ENCODE assay signal across 23 cellular contexts in the genomic region with DNA sequence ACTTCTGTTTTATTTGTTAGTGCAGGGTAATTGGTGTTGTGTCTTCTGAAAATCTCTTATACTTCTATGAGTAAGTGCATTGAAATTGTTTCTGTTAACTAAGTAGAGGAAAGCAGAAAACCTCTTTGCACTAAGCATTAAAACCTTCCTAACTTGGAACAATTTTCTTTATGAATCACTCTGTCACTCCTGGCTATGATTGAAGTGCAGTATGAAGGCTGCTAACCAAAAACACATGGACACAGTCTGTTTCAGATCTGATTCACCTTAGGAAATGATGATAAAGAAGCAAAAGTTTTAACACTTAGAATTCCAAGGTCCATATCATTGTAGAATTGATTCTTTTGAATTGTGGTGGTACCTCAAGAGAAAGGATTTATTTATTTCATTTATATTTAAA. TPM values are rescaled to one million over a fixed set of nuclear protein-coding genes. Genes with fewer than 3 reads are reported as not detected.
DNase-seq lines count a peak whose midpoint lies in the region; ATAC-seq and TF ChIP-seq lines count a peak whose summit lies in the region.
"Had no signal": no experiment of that assay in that cellular context is flagged by ENCODE, and none has a peak within 500 bp of the region (broad histone marks: within the 10 kb centered on the region; RNA-seq: fewer than 3 reads in every experiment).

No MANE protein-coding gene starts in this region.

- H3K27me3 Mint-ChIP-seq in HFFc6 (ENCODE audit: insufficient read depth), result peaks cover 8% of the 10 kb centered on the region
- H3K27me3 Mint-ChIP-seq in T-cell, result peaks cover 11 to 31% of the 10 kb centered on the region in 2 donors
- H3K27me3 Mint-ChIP-seq in natural killer cell treated with Interleukin-12 subunit alpha and Interleukin-12 subunit beta and Interleukin-15 and Interleukin-18, amount 100 ng/mL, for 72 hours, result peaks cover 4 to 7% of the 10 kb centered on the region in 2 donors

- H3K9me3 ChIP-seq in AG04450 (ENCODE audit: control insufficient read depth, insufficient read depth, low read length), result no peaks in the 10 kb centered on the region
- H3K9me3 ChIP-seq: lower lobe of right lung, prostate gland, upper lobe of left lung had no signal

- no peak overlapping the region for H3K4me3 ChIP-seq in AG04450 (ENCODE audit: low read depth, low read length)
- H3K4me3 ChIP-seq: lower lobe of right lung, prostate gland, SK-N-MC, upper lobe of left lung had no signal

- H3K27ac ChIP-seq in AG04450 (ENCODE audit: low read depth, low read length), result no peak overlapping the region
- H3K27ac ChIP-seq: lower lobe of right lung, prostate gland, SK-N-MC, upper lobe of left lung had no signal

- POLR2A ChIA-PET in AG04450 (lab: Yijun Ruan, JAX), result no interaction called here
- POLR2A ChIA-PET in T-cell (lab: Charles Lee), result interaction anchor here in 1 of 2 donors (0.7 kb wide), 1 partner anchor 34 kb away, joined by 6 read pairs; no protein-coding TSS in a partner anchor

- H3K4me1 Mint-ChIP-seq in HFFc6 (ENCODE audit: low read depth) (peaks cover 90% of the 10 kb centered on the region), T-cell (no peaks in the 10 kb centered on the region)
- H3K4me1 Mint-ChIP-seq in natural killer cell treated with Interleukin-12 subunit alpha and Interleukin-12 subunit beta and Interleukin-15 and Interleukin-18, amount 100 ng/mL, for 72 hours (ENCODE audit: low read depth in 2 of 2), result no peaks in the 10 kb centered on the region

- H3K4me3 Mint-ChIP-seq in HFFc6, result peak overlapping the region; percentile 50; the same call in 1 of the 2 replicates
- H3K4me3 Mint-ChIP-seq in T-cell, result no peak overlapping the region
- no peak overlapping the region for H3K4me3 Mint-ChIP-seq in natural killer cell treated with Interleukin-12 subunit alpha and Interleukin-12 subunit beta and Interleukin-15 and Interleukin-18, amount 100 ng/mL, for 72 hours
- H3K4me3 Mint-ChIP-seq: activated naive CD8-positive, alpha-beta T cell; naive thymus-derived CD4-positive, alpha-beta T cell had no signal

- no peaks in the 10 kb centered on the region for H3K27me3 ChIP-seq in AG04450 (ENCODE audit: control insufficient read depth, insufficient read depth, low read length)
- H3K27me3 ChIP-seq: upper lobe of left lung had no signal

- no peak for ATAC-seq in T-cell (replicated peaks in 1 of 4)
- no peak for ATAC-seq in natural killer cell treated with Interleukin-12 subunit alpha and Interleukin-12 subunit beta and Interleukin-15 and Interleukin-18, amount 100 ng/mL, for 72 hours
- no peak for ATAC-seq in GM21717 (IDR thresholded peaks at IDR 0.05; ENCODE audit: unreplicated experiment)
- ATAC-seq: lower lobe of right lung; naive thymus-derived CD4-positive, alpha-beta T cell had no signal

- H3K9me3 Mint-ChIP-seq in HFFc6 (peaks cover 6% of the 10 kb centered on the region; the same call in 1 of the 2 replicates), T-cell (peaks cover 0 to 5% (median 0%) of the 10 kb centered on the region in 3 donors)
- H3K9me3 Mint-ChIP-seq in natural killer cell treated with Interleukin-12 subunit alpha and Interleukin-12 subunit beta and Interleukin-15 and Interleukin-18, amount 100 ng/mL, for 72 hours, result no peaks in the 10 kb centered on the region

- CTCF ChIA-PET in AG04450 (lab: Charles Lee), result no interaction called here
- CTCF ChIA-PET in T-cell (lab: Charles Lee), result no interaction called here

- TF ChIP-seq CTCF in AG04450 (IDR thresholded peaks at IDR 0.05; ENCODE audit: low read depth, low read length), result no peak
- no peak for TF ChIP-seq CTCF in HFFc6 (IDR thresholded peaks at IDR 0.05)

- peak overlapping the region; percentile 84 for H3K27ac Mint-ChIP-seq in HFFc6
- no peak overlapping the region for H3K27ac Mint-ChIP-seq in T-cell
- H3K27ac Mint-ChIP-seq in natural killer cell treated with Interleukin-12 subunit alpha and Interleukin-12 subunit beta and Interleukin-15 and Interleukin-18, amount 100 ng/mL, for 72 hours, result no peak overlapping the region
- H3K27ac Mint-ChIP-seq: activated naive CD8-positive, alpha-beta T cell; naive thymus-derived CD4-positive, alpha-beta T cell had no signal

- DNase-seq in AG04450 (ENCODE audit: low read depth, low spot score) (peak; percentile 24), HFFc6 (peak; percentile 80), astrocyte of the hippocampus (ENCODE audit: low read depth, low spot score) (peak; percentile 50), iris pigment epithelial cell (ENCODE audit: low read depth) (peak; percentile 81), T-cell (no peak), nucleus accumbens (lab: John Stamatoyannopoulos, UW) (no peak)
- no peak for DNase-seq in natural killer cell treated with Interleukin-12 subunit alpha and Interleukin-12 subunit beta and Interleukin-15 and Interleukin-18, amount 100 ng/mL, for 72 hours (ENCODE audit: low spot score)
- DNase-seq: ACHN; activated T-cell treated with anti-CD3 and anti-CD28 coated beads for 4 hours; central memory CD4-positive, alpha-beta T cell; effector CD8-positive, alpha-beta T cell; lower lobe of right lung; naive thymus-derived CD4-positive, alpha-beta T cell; NCI-H2029; NCI-H510A treated with DMSO at 0.1 percent for 48 hours; stimulated activated CD4-positive, alpha-beta T cell treated with anti-CD3 and anti-CD28 coated beads, Interleukin-15, amount 100 ng/mL, for 24 hours; stimulated activated naive CD4-positive, alpha-beta T cell treated with Interleukin-2 at 50 U/mL for 16 hours; upper lobe of left lung had no signal

- H3K36me3 Mint-ChIP-seq in HFFc6 (ENCODE audit: low read depth) (peaks cover 48% of the 10 kb centered on the region), T-cell (no peaks in the 10 kb centered on the region)
- H3K36me3 Mint-ChIP-seq in natural killer cell treated with Interleukin-12 subunit alpha and Interleukin-12 subunit beta and Interleukin-15 and Interleukin-18, amount 100 ng/mL, for 72 hours, result no peaks in the 10 kb centered on the region
- H3K36me3 Mint-ChIP-seq: activated naive CD8-positive, alpha-beta T cell; naive thymus-derived CD4-positive, alpha-beta T cell had no signal

RNA-seq across cellular contexts. Expression of gene MET, which starts 41.9 kb away (rescaled TPM):
- polyA plus RNA-seq in AG04450 (2011; rRNA removed), result 15.5 and 20.8 TPM in 2 replicates
- polyA minus RNA-seq in AG04450 (2011; rRNA and poly(A)+ RNA removed), result 47.3 and 60.1 TPM in 2 replicates
- total RNA-seq in HFFc6 (2021; fragmentation: NEBNext Ultra II Directional; extraction: Animal tissue kit (Norgen Biotek cat#: 25700)), result 100 to 1,000 TPM; 101 to 149 (median 129) TPM
- under 1 TPM in 3 of 5 donors, not detected in 2; 0.44 to 0.59 (median 0.53) TPM for total RNA-seq in T-cell
- 1 to 10 TPM in 1 of 2 donors, under 1 TPM in 1; 0.33 to 3.6 TPM for total RNA-seq in natural killer cell treated with Interleukin-12 subunit alpha and Interleukin-12 subunit beta and Interleukin-15 and Interleukin-18, amount 100 ng/mL, for 72 hours
- total RNA-seq: OCI-LY7 had no signal
- polyA plus RNA-seq: naive thymus-derived CD4-positive, alpha-beta T cell had no signal

Comparison
In these comparisons a context has a peak if more than half of its experiments do, and no peak if none do; other contexts are left out.
1. DNase-seq: peak in AG04450 (single experiment), HFFc6 (single experiment), astrocyte of the hippocampus (single experiment) and iris pigment epithelial cell (single experiment); none in T-cell (0 of 34), natural killer cell treated with Interleukin-12 subunit alpha and Interleukin-12 subunit beta and Interleukin-15 and Interleukin-18, amount 100 ng/mL, for 72 hours (single experiment) and nucleus accumbens (0 of 56).
2. RNA of gene MET, which starts 41.9 kb away (total RNA-seq): 101 to 149 TPM in HFFc6; 0.33 to 3.6 TPM in natural killer cell treated with Interleukin-12 subunit alpha and Interleukin-12 subunit beta and Interleukin-15 and Interleukin-18, amount 100 ng/mL, for 72 hours and 0.44 to 0.59 TPM in T-cell; every median in the first group is over 10 times any median in the second.